Comparison of ENCODE assay signal across 16 cellular contexts in genomic region chr17:47221154-47221553, GRCh38. TPM values are rescaled to one million over a fixed set of nuclear protein-coding genes. Genes with fewer than 3 reads are reported as not detected.
"Had no signal": no experiment of that assay in that cellular context is flagged by ENCODE, and none has a peak within 500 bp of the region (broad histone marks: within the 10 kb centered on the region; RNA-seq: fewer than 3 reads in every experiment).

No MANE protein-coding gene starts in this region.

- H3K27ac Mint-ChIP-seq: activated naive CD4-positive, alpha-beta T cell treated with anti-CD3 and anti-CD28 coated beads, Interleukin-2, amount 50 U/mL, for 24 hours; type B pancreatic cell had no signal

- H3K27me3 Mint-ChIP-seq: stimulated activated naive CD8-positive, alpha-beta T cell treated with anti-CD3 and anti-CD28 coated beads, Interleukin-15, amount 100 ng/mL, for 72 hours had no signal

- H3K36me3 Mint-ChIP-seq: activated naive CD4-positive, alpha-beta T cell treated with anti-CD3 and anti-CD28 coated beads, Interleukin-2, amount 50 U/mL, for 24 hours had no signal

- DNase-seq: activated CD4-positive, alpha-beta T cell treated with anti-CD3 and anti-CD28 coated beads, Interleukin-2, amount 50 U/mL, for 1 hour; activated CD4-positive, CD25-positive, alpha-beta regulatory T cell; activated effector memory CD4-positive, alpha-beta T cell treated with Interleukin-2 at 50 U/mL for 16 hours; activated T-cell treated with anti-CD3 and anti-CD28 coated beads, Interleukin-2, amount 50 U/mL, for 4 hours; amniotic stem cell; caudate nucleus; colonic mucosa; kidney glomerular epithelial cell; sigmoid colon; spleen had no signal

- H3K36me3 ChIP-seq: colonic mucosa, esophagus muscularis mucosa, sigmoid colon, spleen had no signal

- H3K9me3 ChIP-seq: colonic mucosa, esophagus muscularis mucosa, sigmoid colon had no signal

- H3K27ac ChIP-seq: colonic mucosa, esophagus muscularis mucosa, sigmoid colon had no signal

- H3K4me3 ChIP-seq: colonic mucosa, esophagus muscularis mucosa, sigmoid colon, spleen had no signal

- H3K4me1 ChIP-seq: colonic mucosa had no signal

- H3K27me3 ChIP-seq: colonic mucosa, esophagus muscularis mucosa, sigmoid colon, spleen had no signal

- H3K4me3 Mint-ChIP-seq: activated naive CD4-positive, alpha-beta T cell treated with anti-CD3 and anti-CD28 coated beads, Interleukin-2, amount 50 U/mL, for 24 hours; activated T-cell treated with anti-CD3 and anti-CD28 coated beads, Interleukin-2, amount 50 U/mL, for 4 hours; neural crest cell; type B pancreatic cell had no signal

- H3K9me3 Mint-ChIP-seq: activated naive CD4-positive, alpha-beta T cell treated with anti-CD3 and anti-CD28 coated beads, Interleukin-2, amount 50 U/mL, for 24 hours; activated T-cell treated with anti-CD3 and anti-CD28 coated beads, Interleukin-2, amount 50 U/mL, for 4 hours; type B pancreatic cell had no signal

RNA-seq across cellular contexts. Expression of gene MYL4, which starts 12.0 kb away (rescaled TPM):
- total RNA-seq: activated T-cell treated with anti-CD3 and anti-CD28 coated beads, Interleukin-2, amount 50 U/mL, for 4 hours; neural crest cell; osteocyte had no signal
